9 cellular contexts compared by ENCODE assay signal in the genomic region with DNA sequence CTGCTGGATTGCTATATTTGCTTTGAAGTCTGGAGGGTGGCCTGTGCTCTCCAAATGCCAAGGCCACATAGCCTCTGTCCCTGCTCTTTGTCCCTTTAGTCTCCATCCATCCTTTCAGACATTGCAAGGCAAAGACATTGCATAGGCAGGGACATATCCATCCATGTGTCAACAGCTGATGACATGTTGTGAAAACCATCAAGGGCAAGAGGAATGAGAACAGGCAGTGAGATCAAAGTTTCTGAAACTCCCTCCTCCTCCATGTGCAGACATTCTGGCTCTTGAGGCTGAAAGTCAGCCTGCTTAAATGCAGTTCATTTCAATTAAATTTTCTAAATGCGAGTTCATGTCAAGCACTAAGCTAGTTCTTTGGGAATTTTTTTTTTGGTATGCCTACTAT.
"Had no signal": no experiment of that assay in that cellular context is flagged by ENCODE, and none has a peak within 500 bp of the region (broad histone marks: within the 10 kb centered on the region; RNA-seq: fewer than 3 reads in every experiment).

No MANE protein-coding gene starts in this region.

- H3K36me3 ChIP-seq: HAP-1 had no signal

- H3K4me1 Mint-ChIP-seq: IgD-negative memory B cell had no signal

- H3K9ac ChIP-seq: GM23248 had no signal

- H3K27ac ChIP-seq: GM23248 had no signal

- H3K4me3 Mint-ChIP-seq: HFFc6, IgD-negative memory B cell had no signal

- DNase-seq: GM23248, GOT3, H7, HFFc6, KBM-7 had no signal

- H3K9me3 ChIP-seq: HAP-1 had no signal

- H3K4me1 ChIP-seq: HAP-1 had no signal

- H3K4me3 ChIP-seq: GM23248, HAP-1 had no signal

- ATAC-seq: HCT116 had no signal

- H3K27ac Mint-ChIP-seq: HFFc6, IgD-negative memory B cell had no signal

- FAIRE-seq: HTR-8/SVneo had no signal

- H2AFZ ChIP-seq: GM23248 had no signal
